9 cellular contexts compared by ENCODE assay signal in the genomic region with DNA sequence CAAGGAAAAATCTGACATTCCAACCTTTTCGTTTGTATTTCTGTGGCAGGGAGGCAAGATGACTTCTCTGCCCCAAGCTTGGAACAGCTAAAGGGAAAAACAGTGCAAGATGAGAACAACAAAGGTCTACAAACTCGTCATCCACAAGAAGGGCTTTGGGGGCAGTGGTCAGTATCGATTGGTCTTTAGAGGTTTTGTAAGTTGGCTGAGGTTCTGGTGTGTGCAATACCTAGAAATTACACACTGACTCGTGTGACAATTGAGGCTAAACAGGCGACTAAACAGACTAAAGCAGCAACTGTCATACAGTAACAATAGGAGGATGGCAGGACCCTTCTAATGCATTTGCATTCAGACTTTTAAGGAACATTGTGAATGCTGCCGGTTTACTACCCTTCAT. TPM values are rescaled to one million over a fixed set of nuclear protein-coding genes. Genes with fewer than 3 reads are reported as not detected.
DNase-seq lines count a peak whose midpoint lies in the region; ATAC-seq and TF ChIP-seq lines count a peak whose summit lies in the region.
"Had no signal": no experiment of that assay in that cellular context is flagged by ENCODE, and none has a peak within 500 bp of the region (broad histone marks: within the 10 kb centered on the region; RNA-seq: fewer than 3 reads in every experiment).

No MANE protein-coding gene starts in this region.

- no peak for TF ChIP-seq POLR2A in stomach (IDR thresholded peaks at IDR 0.05)

- no peak for TF ChIP-seq EP300 in stomach (IDR thresholded peaks at IDR 0.05)

- peak overlapping the region; percentile 87; the same call in 1 of the 2 replicates for H3K4me3 ChIP-seq in iPS-18c (ENCODE audit: insufficient read depth, low read depth, low read length)
- H3K4me3 ChIP-seq in stomach, result peak overlapping the region; percentile 68 to 88 (median 81)

- peaks cover 9% of the 10 kb centered on the region for H3K36me3 Mint-ChIP-seq in activated CD4-positive, alpha-beta T cell treated with anti-CD3 and anti-CD28 coated beads, Interleukin-2, amount 10 ng/mL, durations not matched to agents 24 days and 14 days (ENCODE audit: low read depth)
- H3K36me3 Mint-ChIP-seq in activated T-helper 17 cell treated with anti-CD3 and anti-CD28 coated beads, Interleukin-2, amount 50 U/mL, for 72 hours (ENCODE audit: low read depth), result peaks cover 41% of the 10 kb centered on the region

- H3K27me3 Mint-ChIP-seq in activated CD4-positive, alpha-beta T cell treated with anti-CD3 and anti-CD28 coated beads, Interleukin-2, amount 10 ng/mL, durations not matched to agents 24 days and 14 days, result peaks cover 2% of the 10 kb centered on the region
- no peaks in the 10 kb centered on the region for H3K27me3 Mint-ChIP-seq in activated T-helper 17 cell treated with anti-CD3 and anti-CD28 coated beads, Interleukin-2, amount 50 U/mL, for 72 hours

- H3K36me3 ChIP-seq in stomach, result peaks cover 0 to 22% (median 20%) of the 10 kb centered on the region in 4 donors

- no peaks in the 10 kb centered on the region for H3K27me3 ChIP-seq in stomach

- intact Hi-C loops in activated CD4-positive, alpha-beta T cell treated with anti-CD3 and anti-CD28 coated beads, Interleukin-2, amount 10 ng/mL, durations not matched to agents 24 days and 14 days (cut with micrococcal nuclease), result loop anchor here (2.0 to 5.0 kb wide), 3 partner anchors 74 to 717 kb away; a partner anchor contains a TSS
- intact Hi-C loops in stomach (cut with DNase I; ENCODE audit: low total_unique reads), result loop anchor here (10.0 kb wide), 1 partner anchor 90 kb away; a partner anchor contains a TSS

- H3K4me3 Mint-ChIP-seq in activated CD4-positive, alpha-beta T cell treated with anti-CD3 and anti-CD28 coated beads, Interleukin-2, amount 10 ng/mL, durations not matched to agents 24 days and 14 days, result peak overlapping the region; percentile 95
- peak overlapping the region; percentile 95 for H3K4me3 Mint-ChIP-seq in activated T-helper 17 cell treated with anti-CD3 and anti-CD28 coated beads, Interleukin-2, amount 50 U/mL, for 72 hours

- WGBS in stomach, 5 donors, result 20 to 29% (median 23%) methylated on average over 6 of the region's 6 CpGs

- ATAC-seq in activated T-helper 17 cell treated with anti-CD3 and anti-CD28 coated beads, Interleukin-2, amount 50 U/mL, for 72 hours (replicated peaks), result no peak
- ATAC-seq in HG03520 (IDR thresholded peaks at IDR 0.05; ENCODE audit: unreplicated experiment), result no peak
- ATAC-seq in HG03432 (IDR thresholded peaks at IDR 0.05; ENCODE audit: unreplicated experiment), result no peak

- DNase-seq in activated CD4-positive, alpha-beta T cell treated with anti-CD3 and anti-CD28 coated beads, Interleukin-2, amount 10 ng/mL, durations not matched to agents 24 days and 14 days, result no peak
- DNase-seq in activated CD4-positive, alpha-beta T cell treated with anti-CD3 and anti-CD28 coated beads, Interleukin-2, amount 50 U/mL, for 48 hours, result no peak
- DNase-seq in stomach (no peak), NCI-H2196 (lab: John Stamatoyannopoulos, UW; ENCODE audit: unreplicated experiment) (no peak)
- DNase-seq: stimulated activated CD4-positive, alpha-beta T cell treated with anti-CD3 and anti-CD28 coated beads, Interleukin-4, amount 100 ng/mL, for 4 hours had no signal

- TF ChIP-seq CTCF in stomach (IDR thresholded peaks at IDR 0.05), result no peak

- peaks cover 28 to 60% (median 45%) of the 10 kb centered on the region in 4 donors for H3K4me1 ChIP-seq in stomach

- peak overlapping the region; percentile 44 to 96 (median 95) for H3K27ac ChIP-seq in stomach

- H3K4me1 Mint-ChIP-seq in activated CD4-positive, alpha-beta T cell treated with anti-CD3 and anti-CD28 coated beads, Interleukin-2, amount 10 ng/mL, durations not matched to agents 24 days and 14 days, result peaks cover 37% of the 10 kb centered on the region
- peaks cover 21% of the 10 kb centered on the region for H3K4me1 Mint-ChIP-seq in activated T-helper 17 cell treated with anti-CD3 and anti-CD28 coated beads, Interleukin-2, amount 50 U/mL, for 72 hours

- H3K9me3 ChIP-seq in iPS-18c (ENCODE audit: control insufficient read depth, insufficient read depth, low read length), result peaks cover 3% of the 10 kb centered on the region
- H3K9me3 ChIP-seq in stomach, result no peaks in the 10 kb centered on the region

- peak overlapping the region; percentile 98 for H3K27ac Mint-ChIP-seq in activated CD4-positive, alpha-beta T cell treated with anti-CD3 and anti-CD28 coated beads, Interleukin-2, amount 10 ng/mL, durations not matched to agents 24 days and 14 days
- H3K27ac Mint-ChIP-seq in activated T-helper 17 cell treated with anti-CD3 and anti-CD28 coated beads, Interleukin-2, amount 50 U/mL, for 72 hours, result peak overlapping the region; percentile 96

- H3K9me3 Mint-ChIP-seq in activated CD4-positive, alpha-beta T cell treated with anti-CD3 and anti-CD28 coated beads, Interleukin-2, amount 10 ng/mL, durations not matched to agents 24 days and 14 days, result no peaks in the 10 kb centered on the region
- H3K9me3 Mint-ChIP-seq in activated T-helper 17 cell treated with anti-CD3 and anti-CD28 coated beads, Interleukin-2, amount 50 U/mL, for 72 hours, result no peaks in the 10 kb centered on the region

RNA-seq across cellular contexts. Expression of a gene that starts 1.0 kb away (rescaled TPM):
- 37.9 and 40.6 TPM in 2 replicates for total RNA-seq in activated CD4-positive, alpha-beta T cell treated with anti-CD3 and anti-CD28 coated beads, Interleukin-2, amount 10 ng/mL, durations not matched to agents 24 days and 14 days
- 10 to 100 TPM; 50.0 to 57.1 TPM for total RNA-seq in activated T-helper 17 cell treated with anti-CD3 and anti-CD28 coated beads, Interleukin-2, amount 50 U/mL, for 72 hours
- 10 to 100 TPM; 20.1 to 39.1 (median 25.1) TPM for total RNA-seq in stomach
- 1 to 10 TPM; 4.7 to 8.5 (median 6.3) TPM for polyA plus RNA-seq in stomach

RNA-seq across cellular contexts. Expression of a gene that starts 4.9 kb away (rescaled TPM):
- total RNA-seq in activated CD4-positive, alpha-beta T cell treated with anti-CD3 and anti-CD28 coated beads, Interleukin-2, amount 10 ng/mL, durations not matched to agents 24 days and 14 days, result 61.0 and 63.6 TPM in 2 replicates
- 10 to 100 TPM; 62.8 to 75.3 TPM for total RNA-seq in activated T-helper 17 cell treated with anti-CD3 and anti-CD28 coated beads, Interleukin-2, amount 50 U/mL, for 72 hours
- total RNA-seq in stomach, result 100 to 1,000 TPM in 1 of 5 donors, 10 to 100 TPM in 4; 24.0 to 193 (median 29.9) TPM
- 1 to 10 TPM; 4.0 to 5.5 (median 4.2) TPM for polyA plus RNA-seq in stomach
